Comparison of ENCODE assay signal across 16 cellular contexts in genomic region chr4:55851885-55852284, GRCh38. TPM values are rescaled to one million over a fixed set of nuclear protein-coding genes. Genes with fewer than 3 reads are reported as not detected.
A peak's percentile ranks its signal among the peaks of the same experiment; 100 is the strongest.
DNase-seq lines count a peak whose midpoint lies in the region; ATAC-seq lines count a peak whose summit lies in the region.
"Had no signal": no experiment of that assay in that cellular context is flagged by ENCODE, and none has a peak within 500 bp of the region (broad histone marks: within the 10 kb centered on the region; RNA-seq: fewer than 3 reads in every experiment).

No MANE protein-coding gene starts in this region.

- peaks cover 5% of the 10 kb centered on the region for H3K36me3 Mint-ChIP-seq in effector memory CD8-positive, alpha-beta T cell (ENCODE audit: insufficient read depth)

- DNase-seq in activated effector memory CD4-positive, alpha-beta T cell treated with anti-CD3 and anti-CD28 coated beads, Interleukin-2, amount 50 U/mL, for 16 hours: peak; percentile 66
- DNase-seq in activated effector memory CD4-positive, alpha-beta T cell treated with Interleukin-2 at 50 U/mL for 16 hours: no peak
- DNase-seq in activated CD4-positive, alpha-beta T cell treated with anti-CD3 and anti-CD28 coated beads for 48 hours: peak; percentile 28
- peak in 2 of 3 experiments; percentile 2 to 23 for DNase-seq in effector memory CD8-positive, alpha-beta T cell
- peak; percentile 28 for DNase-seq in stimulated activated naive CD8-positive, alpha-beta T cell treated with anti-CD3 and anti-CD28 coated beads, Interleukin-15, Interleukin-2, amounts not matched to agents 100 U/mL and 50 U/mL, for 24 hours
- no peak for DNase-seq in A172 (ENCODE audit: low spot score)
- DNase-seq: caudate nucleus, DMS53, MM.1S, NCI-H2171 treated with DMSO at 0.1 percent for 48 hours, sigmoid colon, T-helper 9 cell, upper lobe of left lung had no signal

- peak; percentile 35 for ATAC-seq in effector memory CD8-positive, alpha-beta T cell (replicated peaks)
- ATAC-seq in stimulated activated naive CD8-positive, alpha-beta T cell treated with anti-CD3 and anti-CD28 coated beads, Interleukin-15, Interleukin-2, amounts not matched to agents 100 U/mL and 50 U/mL, for 24 hours: peak; percentile 60
- ATAC-seq in HG02623 (IDR thresholded peaks at IDR 0.05; ENCODE audit: unreplicated experiment) (no peak), HG03460 (IDR thresholded peaks at IDR 0.05; ENCODE audit: unreplicated experiment) (no peak)

- H3K27ac Mint-ChIP-seq in effector memory CD8-positive, alpha-beta T cell: peak overlapping the region; percentile 24 to 26

- H3K27me3 Mint-ChIP-seq in effector memory CD8-positive, alpha-beta T cell: no peaks in the 10 kb centered on the region

- H3K9me3 Mint-ChIP-seq in effector memory CD8-positive, alpha-beta T cell: no peaks in the 10 kb centered on the region

- H3K4me3 Mint-ChIP-seq in effector memory CD8-positive, alpha-beta T cell: no peak overlapping the region

- peaks cover 20 to 23% of the 10 kb centered on the region in 2 donors for H3K4me1 Mint-ChIP-seq in effector memory CD8-positive, alpha-beta T cell (ENCODE audit: low read depth in 2 of 2)

RNA-seq across cellular contexts. Expression of gene EXOC1, which starts 1.6 kb away (rescaled TPM):
- total RNA-seq in A172 (2014; rRNA removed; shearing (Covaris generic)): 40.5 and 55.6 TPM in 2 replicates

RNA-seq across cellular contexts. Expression of gene EXOC1L, which starts 32.3 kb away (rescaled TPM):
- total RNA-seq in A172 (2014; rRNA removed; shearing (Covaris generic)): not detected in 2 replicates
- total RNA-seq: Peyer's patch, sigmoid colon, upper lobe of left lung had no signal

Comparison
In these comparisons a context has a peak if more than half of its experiments do, and no peak if none do; other contexts are left out.
1. DNase-seq: peak in activated effector memory CD4-positive, alpha-beta T cell treated with anti-CD3 and anti-CD28 coated beads, Interleukin-2, amount 50 U/mL, for 16 hours (single experiment), activated CD4-positive, alpha-beta T cell treated with anti-CD3 and anti-CD28 coated beads for 48 hours (single experiment), effector memory CD8-positive, alpha-beta T cell (2 of 3) and stimulated activated naive CD8-positive, alpha-beta T cell treated with anti-CD3 and anti-CD28 coated beads, Interleukin-15, Interleukin-2, amounts not matched to agents 100 U/mL and 50 U/mL, for 24 hours (single experiment); none in activated effector memory CD4-positive, alpha-beta T cell treated with Interleukin-2 at 50 U/mL for 16 hours (single experiment) and A172 (single experiment).
2. ATAC-seq: peak in effector memory CD8-positive, alpha-beta T cell (single experiment) and stimulated activated naive CD8-positive, alpha-beta T cell treated with anti-CD3 and anti-CD28 coated beads, Interleukin-15, Interleukin-2, amounts not matched to agents 100 U/mL and 50 U/mL, for 24 hours (single experiment); none in HG02623 (single experiment) and HG03460 (single experiment).